21 cellular contexts compared by ENCODE assay signal in genomic region chr7:26525413-26526287, GRCh38.
DNase-seq lines count a peak whose midpoint lies in the region; ATAC-seq, FAIRE-seq and TF ChIP-seq lines count a peak whose summit lies in the region.
"Had no signal": no experiment of that assay in that cellular context is flagged by ENCODE, and none has a peak within 500 bp of the region (broad histone marks: within the 10 kb centered on the region; RNA-seq: fewer than 3 reads in every experiment).

No MANE protein-coding gene starts in this region.

- H3K79me2 ChIP-seq in MM.1S (ENCODE audit: low read length): no peaks in the 10 kb centered on the region

- no peaks in the 10 kb centered on the region for H3K9me2 ChIP-seq in MM.1S (replicated peaks; ENCODE audit: insufficient read depth, low read length)

- H4K20me1 ChIP-seq in MM.1S (ENCODE audit: insufficient read depth, low read length): no peaks in the 10 kb centered on the region

- ATAC-seq in GM21367 (IDR thresholded peaks at IDR 0.05; ENCODE audit: unreplicated experiment): no peak
- ATAC-seq: foreskin keratinocyte, natural killer cell, psoas muscle, T-cell had no signal

- no peak overlapping the region for H3K27ac ChIP-seq in MM.1S (ENCODE audit: low read length)
- H3K27ac ChIP-seq: foreskin keratinocyte, psoas muscle, RWPE1, vagina had no signal

- no peak overlapping the region for H3K9ac ChIP-seq in MM.1S (ENCODE audit: low read length)

- H3K36me3 ChIP-seq in bronchial epithelial cell (ENCODE audit: control insufficient read depth, insufficient read depth, low read length) (no peaks in the 10 kb centered on the region), MM.1S (replicated peaks; ENCODE audit: insufficient read depth, low read length) (no peaks in the 10 kb centered on the region)
- H3K36me3 ChIP-seq: vagina had no signal

- no peak overlapping the region for H2AFZ ChIP-seq in MM.1S (ENCODE audit: low read length)

- FAIRE-seq in bronchial epithelial cell (lab: Jason Lieb, UNC): peak; percentile 47
- FAIRE-seq: GM18507 had no signal

- H3K27me3 ChIP-seq in bronchial epithelial cell (ENCODE audit: control insufficient read depth, insufficient read depth, low read length) (no peaks in the 10 kb centered on the region), MM.1S (replicated peaks; ENCODE audit: insufficient read depth, low read length) (no peaks in the 10 kb centered on the region)
- H3K27me3 ChIP-seq: foreskin keratinocyte, vagina had no signal

- no peak overlapping the region for H3K4me2 ChIP-seq in MM.1S (ENCODE audit: low read depth, low read length)

- H3K9me3 ChIP-seq in MM.1S (replicated peaks; ENCODE audit: insufficient read depth, low read length): no peaks in the 10 kb centered on the region
- H3K9me3 ChIP-seq: psoas muscle, vagina had no signal

- DNase-seq in COR-L47 (lab: John Stamatoyannopoulos, UW) (peak; percentile 84), NCI-H1092 treated with DMSO at 0.1 percent for 48 hours (lab: John Stamatoyannopoulos, UW) (peak; percentile 95), NCI-H526 (lab: John Stamatoyannopoulos, UW) (peak; percentile 81 to 84), bronchial epithelial cell (ENCODE audit: low read depth) (no peak), MM.1S (no peak), NCI-H1048 (lab: John Stamatoyannopoulos, UW) (no peak), anterior cingulate cortex (lab: John Stamatoyannopoulos, UW) (no peak)
- DNase-seq: activated effector memory CD4-positive, alpha-beta T cell treated with Interleukin-2 at 50 U/mL for 16 hours; amygdala; foreskin keratinocyte; Karpas-422; natural killer cell; NCI-H524; psoas muscle; stimulated activated CD4-positive, alpha-beta T cell treated with anti-CD3 and anti-CD28 coated beads, Interleukin-12 subunit alpha, Interleukin-12 subunit beta, amount 100 ng/mL, for 4 hours; T-cell had no signal

- H3K4me1 ChIP-seq in MM.1S (ENCODE audit: low read length): no peaks in the 10 kb centered on the region
- H3K4me1 ChIP-seq: foreskin keratinocyte, psoas muscle, vagina had no signal

- no peak for TF ChIP-seq CTCF in bronchial epithelial cell (IDR thresholded peaks at IDR 0.05; ENCODE audit: insufficient read depth, low read length, severe bottlenecking)
- no peak for TF ChIP-seq CTCF in MM.1S (IDR thresholded peaks at IDR 0.05; ENCODE audit: low read length)

- no peak overlapping the region for H3K4me3 ChIP-seq in bronchial epithelial cell (ENCODE audit: low read depth, low read length)
- H3K4me3 ChIP-seq in MM.1S (ENCODE audit: low read length): no peak overlapping the region
- H3K4me3 ChIP-seq: lung, psoas muscle, vagina had no signal

- H3F3A ChIP-seq in MM.1S (ENCODE audit: insufficient read depth, low read length): no peaks in the 10 kb centered on the region

Comparison
In these comparisons a context has a peak if more than half of its experiments do, and no peak if none do; other contexts are left out.
1. DNase-seq: peak in COR-L47 (single experiment), NCI-H1092 treated with DMSO at 0.1 percent for 48 hours (single experiment) and NCI-H526 (2 of 2); none in bronchial epithelial cell (single experiment), MM.1S (single experiment), NCI-H1048 (single experiment) and anterior cingulate cortex (0 of 58).